In genomic region chr2:109345653-109346165, GRCh38 we compare ENCODE assay signal across 19 cellular contexts.
DNase-seq lines count a peak whose midpoint lies in the region; ATAC-seq and TF ChIP-seq lines count a peak whose summit lies in the region.
"Had no signal": no experiment of that assay in that cellular context is flagged by ENCODE, and none has a peak within 500 bp of the region (broad histone marks: within the 10 kb centered on the region; RNA-seq: fewer than 3 reads in every experiment).

No MANE protein-coding gene starts in this region.

- no peaks in the 10 kb centered on the region for H3K9me3 ChIP-seq in right atrium auricular region
- H3K9me3 ChIP-seq in body of pancreas: no peaks in the 10 kb centered on the region
- H3K9me3 ChIP-seq in uterus: no peaks in the 10 kb centered on the region
- H3K9me3 ChIP-seq: SJCRH30 had no signal

- 57 to 61% methylated on average over 6 of the region's 6 CpGs for WGBS in body of pancreas, 2 donors
- 87 to 88% methylated on average over 6 of the region's 6 CpGs for WGBS in lower leg skin, 2 donors

- H3K27me3 ChIP-seq in right atrium auricular region (no peaks in the 10 kb centered on the region), body of pancreas (no peaks in the 10 kb centered on the region), brain microvascular endothelial cell (replicated peaks) (no peaks in the 10 kb centered on the region), uterus (no peaks in the 10 kb centered on the region)
- H3K27me3 ChIP-seq: SJCRH30 had no signal

- TF ChIP-seq CTCF in right atrium auricular region (IDR thresholded peaks at IDR 0.05): no peak
- peak in 1 of 7 experiments; percentile 24 for TF ChIP-seq CTCF in body of pancreas (IDR thresholded peaks at IDR 0.05)
- TF ChIP-seq CTCF in lower leg skin (IDR thresholded peaks at IDR 0.05): no peak
- no peak for TF ChIP-seq CTCF in brain microvascular endothelial cell (IDR thresholded peaks at IDR 0.05; ENCODE audit: low read depth, low read length, missing control alignments)
- no peak for TF ChIP-seq CTCF in uterus (IDR thresholded peaks at IDR 0.05)

- intact Hi-C loops in cardiac septum (cut with DNase I) (no loop called here), body of pancreas (cut with DNase I) (no loop called here), lower leg skin (cut with DNase I; ENCODE audit: low total_unique reads) (loop anchor here (10.0 kb wide), 1 partner anchor 1151 kb away; no protein-coding TSS in a partner anchor), uterus (cut with DNase I; ENCODE audit: low total_unique reads) (no loop called here)

- DNase-seq in right atrium auricular region (ENCODE audit: low spot score): peak; percentile 46
- DNase-seq in cardiac septum (ENCODE audit: low spot score): no peak
- DNase-seq in body of pancreas: peak in 3 of 4 donors; percentile 29 to 68 (median 59)
- peak; percentile 10 to 75 for DNase-seq in lower leg skin (ENCODE audit: low spot score in 2 of 2)
- no peak for DNase-seq in superior temporal gyrus (ENCODE audit: extremely low spot score)
- no peak for DNase-seq in brain microvascular endothelial cell
- DNase-seq in uterus: no peak
- DNase-seq: Calu3; CD8-positive, alpha-beta memory T cell; Karpas-422; NCI-H1436 treated with DMSO at 0.1 percent for 48 hours; NCI-H187 treated with DMSO at 0.1 percent for 48 hours; NCI-H524 treated with DMSO at 0.1 percent for 48 hours; NCI-H774; SJCRH30 had no signal

- ATAC-seq in body of pancreas: no peak
- ATAC-seq: Right ventricle myocardium inferior had no signal

- no peak for TF ChIP-seq POLR2A in body of pancreas (IDR thresholded peaks at IDR 0.05)
- TF ChIP-seq POLR2A in lower leg skin (IDR thresholded peaks at IDR 0.05): no peak
- no peak for TF ChIP-seq POLR2A in uterus (IDR thresholded peaks at IDR 0.05)

- H3K27ac ChIP-seq in right atrium auricular region (no peak overlapping the region), body of pancreas (no peak overlapping the region), brain microvascular endothelial cell (no peak overlapping the region), uterus (no peak overlapping the region)
- H3K27ac ChIP-seq: C4-2B, HL-60, PC-9, SJCRH30 had no signal

- in situ Hi-C loops in brain microvascular endothelial cell (cut with HindIII; ENCODE audit: low pct_ligation_motif_present, low sequenced_read_pairs): no loop called here

- H3K4me3 ChIP-seq in right atrium auricular region (no peak overlapping the region), body of pancreas (no peak overlapping the region), lower leg skin (ENCODE audit: low read depth, poor library complexity, severe bottlenecking) (no peak overlapping the region), brain microvascular endothelial cell (ENCODE audit: low read depth, low read length) (no peak overlapping the region), uterus (no peak overlapping the region)
- H3K4me3 ChIP-seq: PC-9, SJCRH30 had no signal

- peaks cover 0 to 25% of the 10 kb centered on the region in 2 donors for H3K4me1 ChIP-seq in right atrium auricular region
- H3K4me1 ChIP-seq in body of pancreas: peaks cover 4% of the 10 kb centered on the region
- peaks cover 0 to 3% of the 10 kb centered on the region in 2 donors for H3K4me1 ChIP-seq in uterus

- H3K36me3 ChIP-seq in right atrium auricular region (no peaks in the 10 kb centered on the region), body of pancreas (replicated peaks in 1 of 2; ENCODE audit: insufficient read depth in 1 of 2, low read depth in 2 of 2) (no peaks in the 10 kb centered on the region), brain microvascular endothelial cell (replicated peaks) (no peaks in the 10 kb centered on the region), uterus (no peaks in the 10 kb centered on the region)
- H3K36me3 ChIP-seq: SJCRH30 had no signal

Comparison
In these comparisons a context has a peak if more than half of its experiments do, and no peak if none do; other contexts are left out.
1. DNase-seq: peak in right atrium auricular region (single experiment), body of pancreas (3 of 4) and lower leg skin (2 of 2); none in cardiac septum (single experiment), superior temporal gyrus (single experiment), brain microvascular endothelial cell (single experiment) and uterus (0 of 2).